In genomic region chr7:121961491-121961890, GRCh38 we compare ENCODE assay signal across 1 cellular context.
TF ChIP-seq lines count a peak whose summit lies in the region.

No MANE protein-coding gene starts in this region.

TF ChIP-seq in GM23338, 12 proteins besides CTCF, POLR2A, EP300 and RAD21 (continued from another document):
- TF ChIP-seq, protein P1, sequence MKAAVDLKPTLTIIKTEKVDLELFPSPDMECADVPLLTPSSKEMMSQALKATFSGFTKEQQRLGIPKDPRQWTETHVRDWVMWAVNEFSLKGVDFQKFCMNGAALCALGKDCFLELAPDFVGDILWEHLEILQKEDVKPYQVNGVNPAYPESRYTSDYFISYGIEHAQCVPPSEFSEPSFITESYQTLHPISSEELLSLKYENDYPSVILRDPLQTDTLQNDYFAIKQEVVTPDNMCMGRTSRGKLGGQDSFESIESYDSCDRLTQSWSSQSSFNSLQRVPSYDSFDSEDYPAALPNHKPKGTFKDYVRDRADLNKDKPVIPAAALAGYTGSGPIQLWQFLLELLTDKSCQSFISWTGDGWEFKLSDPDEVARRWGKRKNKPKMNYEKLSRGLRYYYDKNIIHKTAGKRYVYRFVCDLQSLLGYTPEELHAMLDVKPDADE (IDR thresholded peaks at IDR 0.05), result no peak
- TF ChIP-seq REST (IDR thresholded peaks at IDR 0.05; ENCODE audit: unreplicated experiment), result no peak
- TF ChIP-seq EZH2 (IDR thresholded peaks at IDR 0.05; ENCODE audit: low read depth, unreplicated experiment), result no peak
- TF ChIP-seq NANOG (IDR thresholded peaks at IDR 0.05; ENCODE audit: borderline replicate concordance), result no peak
- TF ChIP-seq JUNB (IDR thresholded peaks at IDR 0.05; ENCODE audit: unreplicated experiment), result no peak
- no peak for TF ChIP-seq CREB1 (CRISPR knock-in tag; IDR thresholded peaks at IDR 0.05; ENCODE audit: low read depth)
- TF ChIP-seq, protein P2, sequence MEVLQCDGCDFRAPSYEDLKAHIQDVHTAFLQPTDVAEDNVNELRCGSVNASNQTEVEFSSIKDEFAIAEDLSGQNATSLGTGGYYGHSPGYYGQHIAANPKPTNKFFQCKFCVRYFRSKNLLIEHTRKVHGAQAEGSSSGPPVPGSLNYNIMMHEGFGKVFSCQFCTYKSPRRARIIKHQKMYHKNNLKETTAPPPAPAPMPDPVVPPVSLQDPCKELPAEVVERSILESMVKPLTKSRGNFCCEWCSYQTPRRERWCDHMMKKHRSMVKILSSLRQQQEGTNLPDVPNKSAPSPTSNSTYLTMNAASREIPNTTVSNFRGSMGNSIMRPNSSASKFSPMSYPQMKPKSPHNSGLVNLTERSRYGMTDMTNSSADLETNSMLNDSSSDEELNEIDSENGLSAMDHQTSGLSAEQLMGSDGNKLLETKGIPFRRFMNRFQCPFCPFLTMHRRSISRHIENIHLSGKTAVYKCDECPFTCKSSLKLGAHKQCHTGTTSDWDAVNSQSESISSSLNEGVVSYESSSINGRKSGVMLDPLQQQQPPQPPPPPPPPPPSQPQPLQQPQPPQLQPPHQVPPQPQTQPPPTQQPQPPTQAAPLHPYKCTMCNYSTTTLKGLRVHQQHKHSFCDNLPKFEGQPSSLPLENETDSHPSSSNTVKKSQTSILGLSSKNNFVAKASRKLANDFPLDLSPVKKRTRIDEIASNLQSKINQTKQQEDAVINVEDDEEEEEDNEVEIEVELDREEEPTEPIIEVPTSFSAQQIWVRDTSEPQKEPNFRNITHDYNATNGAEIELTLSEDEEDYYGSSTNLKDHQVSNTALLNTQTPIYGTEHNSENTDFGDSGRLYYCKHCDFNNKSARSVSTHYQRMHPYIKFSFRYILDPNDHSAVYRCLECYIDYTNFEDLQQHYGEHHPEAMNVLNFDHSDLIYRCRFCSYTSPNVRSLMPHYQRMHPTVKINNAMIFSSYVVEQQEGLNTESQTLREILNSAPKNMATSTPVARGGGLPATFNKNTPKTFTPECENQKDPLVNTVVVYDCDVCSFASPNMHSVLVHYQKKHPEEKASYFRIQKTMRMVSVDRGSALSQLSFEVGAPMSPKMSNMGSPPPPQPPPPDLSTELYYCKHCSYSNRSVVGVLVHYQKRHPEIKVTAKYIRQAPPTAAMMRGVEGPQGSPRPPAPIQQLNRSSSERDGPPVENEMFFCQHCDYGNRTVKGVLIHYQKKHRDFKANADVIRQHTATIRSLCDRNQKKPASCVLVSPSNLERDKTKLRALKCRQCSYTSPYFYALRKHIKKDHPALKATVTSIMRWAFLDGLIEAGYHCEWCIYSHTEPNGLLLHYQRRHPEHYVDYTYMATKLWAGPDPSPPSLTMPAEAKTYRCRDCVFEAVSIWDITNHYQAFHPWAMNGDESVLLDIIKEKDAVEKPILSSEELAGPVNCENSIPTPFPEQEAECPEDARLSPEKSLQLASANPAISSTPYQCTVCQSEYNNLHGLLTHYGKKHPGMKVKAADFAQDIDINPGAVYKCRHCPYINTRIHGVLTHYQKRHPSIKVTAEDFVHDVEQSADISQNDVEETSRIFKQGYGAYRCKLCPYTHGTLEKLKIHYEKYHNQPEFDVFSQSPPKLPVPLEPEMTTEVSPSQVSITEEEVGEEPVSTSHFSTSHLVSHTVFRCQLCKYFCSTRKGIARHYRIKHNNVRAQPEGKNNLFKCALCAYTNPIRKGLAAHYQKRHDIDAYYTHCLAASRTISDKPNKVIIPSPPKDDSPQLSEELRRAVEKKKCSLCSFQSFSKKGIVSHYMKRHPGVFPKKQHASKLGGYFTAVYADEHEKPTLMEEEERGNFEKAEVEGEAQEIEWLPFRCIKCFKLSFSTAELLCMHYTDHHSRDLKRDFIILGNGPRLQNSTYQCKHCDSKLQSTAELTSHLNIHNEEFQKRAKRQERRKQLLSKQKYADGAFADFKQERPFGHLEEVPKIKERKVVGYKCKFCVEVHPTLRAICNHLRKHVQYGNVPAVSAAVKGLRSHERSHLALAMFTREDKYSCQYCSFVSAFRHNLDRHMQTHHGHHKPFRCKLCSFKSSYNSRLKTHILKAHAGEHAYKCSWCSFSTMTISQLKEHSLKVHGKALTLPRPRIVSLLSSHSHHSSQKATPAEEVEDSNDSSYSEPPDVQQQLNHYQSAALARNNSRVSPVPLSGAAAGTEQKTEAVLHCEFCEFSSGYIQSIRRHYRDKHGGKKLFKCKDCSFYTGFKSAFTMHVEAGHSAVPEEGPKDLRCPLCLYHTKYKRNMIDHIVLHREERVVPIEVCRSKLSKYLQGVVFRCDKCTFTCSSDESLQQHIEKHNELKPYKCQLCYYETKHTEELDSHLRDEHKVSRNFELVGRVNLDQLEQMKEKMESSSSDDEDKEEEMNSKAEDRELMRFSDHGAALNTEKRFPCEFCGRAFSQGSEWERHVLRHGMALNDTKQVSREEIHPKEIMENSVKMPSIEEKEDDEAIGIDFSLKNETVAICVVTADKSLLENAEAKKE (CRISPR knock-in tag; IDR thresholded peaks at IDR 0.05), result no peak
TF ChIP-seq in GM23338: peak in this region for 0.
